Comparison of ENCODE assay signal across 22 cellular contexts in genomic region chr2:10214179-10214578, GRCh38.
"Had no signal": no experiment of that assay in that cellular context is flagged by ENCODE, and none has a peak within 500 bp of the region (broad histone marks: within the 10 kb centered on the region; RNA-seq: fewer than 3 reads in every experiment).

No MANE protein-coding gene starts in this region.

- H2AFZ ChIP-seq: hepatocyte had no signal

- H3K4me1 ChIP-seq: esophagus muscularis mucosa, sigmoid colon, thyroid gland had no signal

- H3K4me2 ChIP-seq: hepatocyte, smooth muscle cell had no signal

- H3K27ac ChIP-seq: coronary artery, esophagus muscularis mucosa, hepatocyte, sigmoid colon, thyroid gland had no signal

- H3K4me3 Mint-ChIP-seq: activated naive CD8-positive, alpha-beta T cell treated with anti-CD3 and anti-CD28 coated beads for 36 hours; activated T-cell treated with anti-CD3 and anti-CD28 coated beads, Interleukin-2, amount 50 U/mL, for 72 hours; immature natural killer cell; nephron had no signal

- H3K9me3 Mint-ChIP-seq: activated naive CD8-positive, alpha-beta T cell treated with anti-CD3 and anti-CD28 coated beads for 36 hours; activated T-cell treated with anti-CD3 and anti-CD28 coated beads, Interleukin-2, amount 50 U/mL, for 72 hours; immature natural killer cell; nephron had no signal

- ATAC-seq: activated T-cell treated with anti-CD3 and anti-CD28 coated beads, Interleukin-2, amount 50 U/mL, for 72 hours; left lobe of liver had no signal

- H3K27ac Mint-ChIP-seq: activated naive CD8-positive, alpha-beta T cell treated with anti-CD3 and anti-CD28 coated beads for 36 hours; activated T-cell treated with anti-CD3 and anti-CD28 coated beads, Interleukin-2, amount 50 U/mL, for 72 hours; immature natural killer cell; nephron had no signal

- H3K9me3 ChIP-seq: esophagus muscularis mucosa, sigmoid colon, thyroid gland had no signal

- DNase-seq: activated CD4-positive, alpha-beta T cell treated with anti-CD3 and anti-CD28 coated beads for 4 hours; activated CD4-positive, alpha-beta T cell treated with anti-CD3 and anti-CD28 coated beads, Interleukin-2, amount 50 U/mL, for 48 hours; activated CD4-positive, CD25-positive, alpha-beta regulatory T cell; activated gamma-delta T cell; activated naive CD8-positive, alpha-beta T cell treated with anti-CD3 and anti-CD28 coated beads for 36 hours; activated T-cell treated with anti-CD3 and anti-CD28 coated beads, Interleukin-2, amount 50 U/mL, for 72 hours; amygdala; glutamatergic neuron; immature natural killer cell; midbrain; sigmoid colon; stimulated activated CD4-positive, alpha-beta T cell treated with anti-CD3 and anti-CD28 coated beads, Interleukin-2, amount 100 ng/mL, for 48 hours; stimulated activated CD8-positive, alpha-beta memory T cell treated with anti-CD3 and anti-CD28 coated beads, Interleukin-4, amount 100 ng/mL, for 48 hours; stimulated activated naive CD4-positive, alpha-beta T cell; T1000; thyroid gland had no signal

- H3K4me3 ChIP-seq: coronary artery, esophagus muscularis mucosa, hepatocyte, sigmoid colon, smooth muscle cell, thyroid gland had no signal

- H3K36me3 Mint-ChIP-seq: activated naive CD8-positive, alpha-beta T cell treated with anti-CD3 and anti-CD28 coated beads for 36 hours had no signal

- H3K36me3 ChIP-seq: esophagus muscularis mucosa, sigmoid colon, thyroid gland had no signal

- H3K4me1 Mint-ChIP-seq: activated naive CD8-positive, alpha-beta T cell treated with anti-CD3 and anti-CD28 coated beads for 36 hours; immature natural killer cell had no signal

- H3K27me3 Mint-ChIP-seq: activated naive CD8-positive, alpha-beta T cell treated with anti-CD3 and anti-CD28 coated beads for 36 hours had no signal

- H3K79me2 ChIP-seq: hepatocyte had no signal

- H3K27me3 ChIP-seq: hepatocyte, sigmoid colon, thyroid gland had no signal
